ENCODE assay signal across 1 cellular context in the genomic region with DNA sequence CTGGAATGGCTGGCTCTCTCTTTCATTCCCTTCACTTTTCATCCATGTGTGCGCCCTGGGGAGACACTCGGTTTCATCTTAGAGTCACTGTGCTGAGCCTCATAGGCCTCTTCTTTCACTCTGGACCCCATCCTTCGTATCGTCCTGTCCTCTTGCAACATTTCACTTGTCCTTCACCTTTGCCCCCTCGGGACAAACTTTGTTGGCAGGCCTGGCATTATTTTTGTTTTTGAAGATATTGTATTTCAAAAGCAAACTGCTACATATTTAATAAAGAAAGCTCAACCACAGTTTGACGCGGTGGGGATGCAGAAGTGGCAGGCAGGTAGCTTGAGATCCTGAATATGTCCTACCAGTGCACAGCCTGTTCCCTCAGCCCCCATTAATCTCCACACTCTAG.
TF ChIP-seq lines count a peak whose summit lies in the region.

No MANE protein-coding gene starts in this region.

TF ChIP-seq in HepG2, 621 proteins besides CTCF, POLR2A, EP300 and RAD21:
- TF ChIP-seq NR2F6 (IDR thresholded peaks at IDR 0.05) (peak; percentile 10; the same call in 1 of the 2 replicates), NR2F6 (CRISPR knock-in tag; IDR thresholded peaks at IDR 0.05) (peak; percentile 50), ARHGAP35 (CRISPR knock-in tag; IDR thresholded peaks at IDR 0.05; ENCODE audit: borderline replicate concordance) (no peak), PATZ1 (CRISPR knock-in tag; IDR thresholded peaks at IDR 0.05) (0 out of 2 replicates have a peak, but pooled peaks have one; percentile 5), ZNF678 (CRISPR knock-in tag; IDR thresholded peaks at IDR 0.05) (no peak), SALL1 (CRISPR knock-in tag; IDR thresholded peaks at IDR 0.05) (peak; percentile 11), HMGXB4 (CRISPR knock-in tag; IDR thresholded peaks at IDR 0.05; ENCODE audit: borderline replicate concordance in 1 of 2, low read depth in 1 of 2) (0 out of 4 replicates have a peak, but pooled peaks of 1 of the 2 experiments have one; percentile 19), SMAD1 (CRISPR knock-in tag; IDR thresholded peaks at IDR 0.05; ENCODE audit: borderline replicate concordance, low read depth) (no peak), GZF1 (CRISPR knock-in tag; IDR thresholded peaks at IDR 0.05) (no peak), KMT2B (CRISPR knock-in tag; IDR thresholded peaks at IDR 0.05) (no peak), SMYD3 (CRISPR knock-in tag; IDR thresholded peaks at IDR 0.05) (no peak), HOXA7 (CRISPR knock-in tag; IDR thresholded peaks at IDR 0.05) (no peak), KDM6A (CRISPR knock-in tag; IDR thresholded peaks at IDR 0.05; ENCODE audit: low read depth) (no peak), CEBPG (CRISPR knock-in tag; IDR thresholded peaks at IDR 0.05) (peak; percentile 40; the same call in 1 of the 2 replicates), ZNF253 (CRISPR knock-in tag; IDR thresholded peaks at IDR 0.05; ENCODE audit: borderline replicate concordance) (no peak), ZNF280D (CRISPR knock-in tag; IDR thresholded peaks at IDR 0.05) (no peak), ZNF282 (IDR thresholded peaks at IDR 0.05; ENCODE audit: partially characterized antibody) (no peak), GATAD2A (CRISPR knock-in tag; IDR thresholded peaks at IDR 0.05) (0 out of 2 replicates have a peak, but pooled peaks have one; percentile 4), MAF1 (CRISPR knock-in tag; IDR thresholded peaks at IDR 0.05; ENCODE audit: borderline replicate concordance) (no peak), ERF (CRISPR knock-in tag; IDR thresholded peaks at IDR 0.05) (no peak), STAT6 (CRISPR knock-in tag; IDR thresholded peaks at IDR 0.05; ENCODE audit: borderline replicate concordance) (no peak), ESRRA (CRISPR knock-in tag; IDR thresholded peaks at IDR 0.05; ENCODE audit: low read depth) (0 out of 2 replicates have a peak, but pooled peaks have one; percentile 36), CEBPB (IDR thresholded peaks at IDR 0.05; ENCODE audit: borderline replicate concordance, low read depth, low read length) (peak; percentile 43; the same call in 1 of the 2 replicates), NCOR1 (IDR thresholded peaks at IDR 0.05; ENCODE audit: borderline replicate concordance, low read length) (peak; percentile 7; the same call in 1 of the 2 replicates)
- TF ChIP-seq, protein P1, sequence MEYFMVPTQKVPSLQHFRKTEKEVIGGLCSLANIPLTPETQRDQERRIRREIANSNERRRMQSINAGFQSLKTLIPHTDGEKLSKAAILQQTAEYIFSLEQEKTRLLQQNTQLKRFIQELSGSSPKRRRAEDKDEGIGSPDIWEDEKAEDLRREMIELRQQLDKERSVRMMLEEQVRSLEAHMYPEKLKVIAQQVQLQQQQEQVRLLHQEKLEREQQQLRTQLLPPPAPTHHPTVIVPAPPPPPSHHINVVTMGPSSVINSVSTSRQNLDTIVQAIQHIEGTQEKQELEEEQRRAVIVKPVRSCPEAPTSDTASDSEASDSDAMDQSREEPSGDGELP (IDR thresholded peaks at IDR 0.05; ENCODE audit: borderline replicate concordance, low read depth): no peak
- TF ChIP-seq, protein P2, sequence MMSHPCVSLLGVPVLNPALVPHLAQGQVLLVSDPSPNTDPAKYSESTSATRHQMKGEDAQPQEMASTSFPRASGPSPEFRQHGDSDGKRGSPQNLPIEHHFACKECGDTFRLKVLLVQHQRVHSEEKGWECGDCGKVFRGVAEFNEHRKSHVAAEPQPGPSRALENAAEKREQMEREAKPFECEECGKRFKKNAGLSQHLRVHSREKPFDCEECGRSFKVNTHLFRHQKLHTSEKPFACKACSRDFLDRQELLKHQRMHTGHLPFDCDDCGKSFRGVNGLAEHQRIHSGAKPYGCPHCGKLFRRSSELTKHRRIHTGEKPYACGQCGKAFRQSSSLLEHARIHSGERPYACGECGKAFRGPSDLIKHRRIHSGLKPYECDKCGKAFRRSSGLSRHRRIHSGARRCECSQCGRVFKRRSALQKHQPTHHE (CRISPR knock-in tag; IDR thresholded peaks at IDR 0.05; ENCODE audit: borderline replicate concordance): no peak
- TF ChIP-seq, protein P3, sequence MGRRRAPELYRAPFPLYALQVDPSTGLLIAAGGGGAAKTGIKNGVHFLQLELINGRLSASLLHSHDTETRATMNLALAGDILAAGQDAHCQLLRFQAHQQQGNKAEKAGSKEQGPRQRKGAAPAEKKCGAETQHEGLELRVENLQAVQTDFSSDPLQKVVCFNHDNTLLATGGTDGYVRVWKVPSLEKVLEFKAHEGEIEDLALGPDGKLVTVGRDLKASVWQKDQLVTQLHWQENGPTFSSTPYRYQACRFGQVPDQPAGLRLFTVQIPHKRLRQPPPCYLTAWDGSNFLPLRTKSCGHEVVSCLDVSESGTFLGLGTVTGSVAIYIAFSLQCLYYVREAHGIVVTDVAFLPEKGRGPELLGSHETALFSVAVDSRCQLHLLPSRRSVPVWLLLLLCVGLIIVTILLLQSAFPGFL (CRISPR knock-in tag; IDR thresholded peaks at IDR 0.05): no peak
- TF ChIP-seq, protein P4, sequence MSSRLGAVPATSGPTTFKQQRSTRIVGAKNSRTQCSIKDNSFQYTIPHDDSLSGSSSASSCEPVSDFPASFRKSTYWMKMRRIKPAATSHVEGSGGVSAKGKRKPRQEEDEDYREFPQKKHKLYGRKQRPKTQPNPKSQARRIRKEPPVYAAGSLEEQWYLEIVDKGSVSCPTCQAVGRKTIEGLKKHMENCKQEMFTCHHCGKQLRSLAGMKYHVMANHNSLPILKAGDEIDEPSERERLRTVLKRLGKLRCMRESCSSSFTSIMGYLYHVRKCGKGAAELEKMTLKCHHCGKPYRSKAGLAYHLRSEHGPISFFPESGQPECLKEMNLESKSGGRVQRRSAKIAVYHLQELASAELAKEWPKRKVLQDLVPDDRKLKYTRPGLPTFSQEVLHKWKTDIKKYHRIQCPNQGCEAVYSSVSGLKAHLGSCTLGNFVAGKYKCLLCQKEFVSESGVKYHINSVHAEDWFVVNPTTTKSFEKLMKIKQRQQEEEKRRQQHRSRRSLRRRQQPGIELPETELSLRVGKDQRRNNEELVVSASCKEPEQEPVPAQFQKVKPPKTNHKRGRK (CRISPR knock-in tag; IDR thresholded peaks at IDR 0.05): no peak
